ENCODE assay signal across 8 cellular contexts in genomic region chr11:60924110-60924905, GRCh38. TPM values are rescaled to one million over a fixed set of nuclear protein-coding genes. Genes with fewer than 3 reads are reported as not detected.
A peak's percentile ranks its signal among the peaks of the same experiment; 100 is the strongest.
DNase-seq lines count a peak whose midpoint lies in the region; ATAC-seq and TF ChIP-seq lines count a peak whose summit lies in the region.

Gene TMEM132A, plus strand, starts transcription at chr11:60924460. Its CDS starts 174 bp downstream, at chr11:60924634.

- TF ChIP-seq CTCF in HEK293 (tag by site-specific recombination; IDR thresholded peaks at IDR 0.05) (no peak), astrocyte of the cerebellum (IDR thresholded peaks at IDR 0.05; ENCODE audit: low read depth, low read length, missing control alignments) (no peak)

- intact Hi-C loops in right cardiac atrium (cut with DNase I) (no loop called here), posterior vena cava (cut with DNase I) (loop anchor here in 1 of 2 donors (10.0 kb wide), 1 partner anchor 200 kb away; no protein-coding TSS in a partner anchor)

- under 1% methylated on average over 68 of the region's 69 CpGs for WGBS in right cardiac atrium

- in situ Hi-C loops in astrocyte of the cerebellum (cut with HindIII; ENCODE audit: low sequenced_read_pairs) = loop anchor here (5.0 kb wide), 1 partner anchor 208 kb away; no protein-coding TSS in a partner anchor

- H3K4me1 ChIP-seq in HEK293 (ENCODE audit: control insufficient read depth, insufficient read depth, low read length) = no peaks in the 10 kb centered on the region
- peaks cover 9% of the 10 kb centered on the region for H3K4me1 ChIP-seq in right cardiac atrium (ENCODE audit: control insufficient read depth, insufficient read depth, low read length)

- POLR2A ChIA-PET in HEK293 (lab: Yijun Ruan, JAX) = interaction anchor here (1.2 to 1.7 kb wide), 2 partner anchors 10 to 18 kb away, joined by 4 to 22 read pairs; partner anchors contain the start of genes PRPF19 and TMEM109

- H3K9me3 ChIP-seq in HEK293 (ENCODE audit: control insufficient read depth, insufficient read depth, low read depth, low read length) (no peaks in the 10 kb centered on the region), right cardiac atrium (ENCODE audit: control insufficient read depth, low read length) (no peaks in the 10 kb centered on the region)

- H3K4me3 ChIP-seq in HEK293 (ENCODE audit: low read depth, low read length) (peak within 1 kb of the TSS; percentile 72), astrocyte of the cerebellum (ENCODE audit: low read depth, low read length) (peak within 1 kb of the TSS; percentile 76), right cardiac atrium (ENCODE audit: low read length) (peak within 1 kb of the TSS; percentile 68)

- no peaks in the 10 kb centered on the region for H3K27me3 ChIP-seq in right cardiac atrium (ENCODE audit: control insufficient read depth, insufficient read depth)

- H3K27ac ChIP-seq in HEK293 (ENCODE audit: extremely low read depth, low read depth, low read length) = peak within 1 kb of the TSS; percentile 46; the same call in 1 of the 2 replicates
- no peak within 1 kb of the TSS for H3K27ac ChIP-seq in right cardiac atrium (ENCODE audit: low read length)

- ATAC-seq in right cardiac atrium (peak; percentile 84 to 90), HG02970 (IDR thresholded peaks at IDR 0.05; ENCODE audit: low FRiP score, unreplicated experiment) (no peak)

- CTCF ChIA-PET in HEK293 (lab: Yijun Ruan, JAX) = interaction anchor here (1.2 kb wide), 1 partner anchor 94 kb away, joined by 3 read pairs; no protein-coding TSS in a partner anchor

- peaks cover 0 to 72% of the 10 kb centered on the region in 2 experiments; a peak in 1 of 3 replicates for H3K36me3 ChIP-seq in HEK293 (ENCODE audit: control insufficient read depth in 2 of 2, insufficient read depth in 1 of 2, low read length in 2 of 2)

- DNase-seq in DMS153 treated with DMSO at 0.1 percent for 48 hours (lab: John Stamatoyannopoulos, UW; ENCODE audit: unreplicated experiment) (peak; percentile 56), NCI-H526 (lab: John Stamatoyannopoulos, UW) (peak; percentile 22 to 94), astrocyte of the cerebellum (ENCODE audit: low read depth) (no peak), right cardiac atrium (peak; percentile 82 to 91 (median 87)), posterior vena cava (ENCODE audit: low spot score) (peak; percentile 88)
- no peak for DNase-seq in stimulated activated CD4-positive, alpha-beta T cell treated with anti-CD3 and anti-CD28 coated beads, Interleukin-1b, Interleukin-23, amount 100 ng/mL, for 48 hours

TF ChIP-seq in HEK293, 187 proteins besides CTCF, POLR2A, EP300 and RAD21 (continues in another document):
- TF ChIP-seq ZNF155 (tag by site-specific recombination; IDR thresholded peaks at IDR 0.05) (no peak), ZNF2 (tag by site-specific recombination; IDR thresholded peaks at IDR 0.05) (0 out of 2 replicates have a peak, but pooled peaks have one; percentile 19), YY2 (tag by site-specific recombination; IDR thresholded peaks at IDR 0.05) (no peak), ZFHX2 (tag by site-specific recombination; conservative IDR thresholded peaks at IDR 0.05) (peak; percentile 36; the same call in 1 of the 2 replicates), GLIS1 (tag by site-specific recombination; IDR thresholded peaks at IDR 0.05) (0 out of 2 replicates have a peak, but pooled peaks have one; percentile 17), ZNF596 (tag by site-specific recombination; IDR thresholded peaks at IDR 0.05) (0 out of 2 replicates have a peak, but pooled peaks have one; percentile 16), ZNF600 (tag by site-specific recombination; IDR thresholded peaks at IDR 0.05) (peak; percentile 83; the same call in 1 of the 2 replicates), SCRT2 (tag by site-specific recombination; IDR thresholded peaks at IDR 0.05) (0 out of 2 replicates have a peak, but pooled peaks have one; percentile 15), SP7 (tag by site-specific recombination; IDR thresholded peaks at IDR 0.05) (peak; percentile 47; the same call in 1 of the 2 replicates), ZBTB48 (tag by site-specific recombination; IDR thresholded peaks at IDR 0.05) (peak; percentile 88), YY1 (tag by site-specific recombination; IDR thresholded peaks at IDR 0.05) (peak; percentile 47; the same call in 1 of the 2 replicates), ZNF621 (tag by site-specific recombination; IDR thresholded peaks at IDR 0.05) (no peak), ZNF660 (tag by site-specific recombination; IDR thresholded peaks at IDR 0.05) (peak; percentile 63; the same call in 1 of the 2 replicates), ZNF366 (tag by site-specific recombination; conservative IDR thresholded peaks at IDR 0.05) (0 out of 2 replicates have a peak, but pooled peaks have one; percentile 19), KLF1 (tag by site-specific recombination; IDR thresholded peaks at IDR 0.05) (no peak), ZBTB44 (tag by site-specific recombination; IDR thresholded peaks at IDR 0.05) (peak; percentile 57), KLF17 (tag by site-specific recombination; IDR thresholded peaks at IDR 0.05) (peak; percentile 61; the same call in 1 of the 2 replicates), ZEB2 (tag by site-specific recombination; IDR thresholded peaks at IDR 0.05) (peak; percentile 41; the same call in 1 of the 2 replicates)
- TF ChIP-seq, protein P1, sequence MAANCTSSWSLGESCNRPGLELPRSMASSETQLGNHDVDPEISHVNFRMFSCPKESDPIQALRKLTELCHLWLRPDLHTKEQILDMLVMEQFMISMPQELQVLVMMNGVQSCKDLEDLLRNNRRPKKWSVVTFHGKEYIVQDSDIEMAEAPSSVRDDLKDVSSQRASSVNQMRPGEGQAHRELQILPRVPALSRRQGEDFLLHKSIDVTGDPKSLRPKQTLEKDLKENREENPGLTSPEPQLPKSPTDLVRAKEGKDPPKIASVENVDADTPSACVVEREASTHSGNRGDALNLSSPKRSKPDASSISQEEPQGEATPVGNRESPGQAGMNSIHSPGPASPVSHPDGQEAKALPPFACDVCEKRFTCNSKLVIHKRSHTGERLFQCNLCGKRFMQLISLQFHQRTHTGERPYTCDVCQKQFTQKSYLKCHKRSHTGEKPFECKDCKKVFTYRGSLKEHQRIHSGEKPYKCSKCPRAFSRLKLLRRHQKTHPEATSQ (tag by site-specific recombination; IDR thresholded peaks at IDR 0.05) = no peak
- TF ChIP-seq, protein P2, sequence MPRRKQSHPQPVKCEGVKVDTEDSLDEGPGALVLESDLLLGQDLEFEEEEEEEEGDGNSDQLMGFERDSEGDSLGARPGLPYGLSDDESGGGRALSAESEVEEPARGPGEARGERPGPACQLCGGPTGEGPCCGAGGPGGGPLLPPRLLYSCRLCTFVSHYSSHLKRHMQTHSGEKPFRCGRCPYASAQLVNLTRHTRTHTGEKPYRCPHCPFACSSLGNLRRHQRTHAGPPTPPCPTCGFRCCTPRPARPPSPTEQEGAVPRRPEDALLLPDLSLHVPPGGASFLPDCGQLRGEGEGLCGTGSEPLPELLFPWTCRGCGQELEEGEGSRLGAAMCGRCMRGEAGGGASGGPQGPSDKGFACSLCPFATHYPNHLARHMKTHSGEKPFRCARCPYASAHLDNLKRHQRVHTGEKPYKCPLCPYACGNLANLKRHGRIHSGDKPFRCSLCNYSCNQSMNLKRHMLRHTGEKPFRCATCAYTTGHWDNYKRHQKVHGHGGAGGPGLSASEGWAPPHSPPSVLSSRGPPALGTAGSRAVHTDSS (tag by site-specific recombination; IDR thresholded peaks at IDR 0.05) = no peak
- TF ChIP-seq, protein P3, sequence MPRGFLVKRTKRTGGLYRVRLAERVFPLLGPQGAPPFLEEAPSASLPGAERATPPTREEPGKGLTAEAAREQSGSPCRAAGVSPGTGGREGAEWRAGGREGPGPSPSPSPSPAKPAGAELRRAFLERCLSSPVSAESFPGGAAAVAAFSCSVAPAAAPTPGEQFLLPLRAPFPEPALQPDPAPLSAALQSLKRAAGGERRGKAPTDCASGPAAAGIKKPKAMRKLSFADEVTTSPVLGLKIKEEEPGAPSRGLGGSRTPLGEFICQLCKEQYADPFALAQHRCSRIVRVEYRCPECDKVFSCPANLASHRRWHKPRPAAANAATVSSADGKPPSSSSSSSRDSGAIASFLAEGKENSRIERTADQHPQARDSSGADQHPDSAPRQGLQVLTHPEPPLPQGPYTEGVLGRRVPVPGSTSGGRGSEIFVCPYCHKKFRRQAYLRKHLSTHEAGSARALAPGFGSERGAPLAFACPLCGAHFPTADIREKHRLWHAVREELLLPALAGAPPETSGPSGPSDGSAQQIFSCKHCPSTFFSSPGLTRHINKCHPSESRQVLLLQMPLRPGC (tag by site-specific recombination; IDR thresholded peaks at IDR 0.05) = 0 out of 2 replicates have a peak, but pooled peaks have one; percentile 58

RNA-seq across cellular contexts. Expression of gene TMEM132A, which starts in this region (rescaled TPM):
- 10 to 100 TPM in 1 of 4 donors, 1 to 10 TPM in 3; 5.1 to 10.2 (median 7.0) TPM for total RNA-seq in right cardiac atrium
- polyA plus RNA-seq in right cardiac atrium = 6.8 TPM
- total RNA-seq in posterior vena cava = 1 to 10 TPM; 5.4 to 7.7 TPM

Comparison
In these comparisons a context has a peak if more than half of its experiments do, and no peak if none do; other contexts are left out.
1. DNase-seq: peak in DMS153 treated with DMSO at 0.1 percent for 48 hours (single experiment), NCI-H526 (2 of 2), right cardiac atrium (3 of 3) and posterior vena cava (single experiment); none in astrocyte of the cerebellum (single experiment) and stimulated activated CD4-positive, alpha-beta T cell treated with anti-CD3 and anti-CD28 coated beads, Interleukin-1b, Interleukin-23, amount 100 ng/mL, for 48 hours (single experiment).
2. Peak in every context shown above with its lines, with median percentiles within 50 percentile points of each other: H3K4me3 ChIP-seq.